In genomic region chr3:162719684-162720341, GRCh38 we compare ENCODE assay signal across 2 cellular contexts.
A peak's percentile ranks its signal among the peaks of the same experiment; 100 is the strongest.
TF ChIP-seq lines count a peak whose summit lies in the region.

No MANE protein-coding gene starts in this region.

TF ChIP-seq in HCT116, 20 proteins besides CTCF, POLR2A, EP300 and RAD21 (continued from another document):
- TF ChIP-seq, protein P1, sequence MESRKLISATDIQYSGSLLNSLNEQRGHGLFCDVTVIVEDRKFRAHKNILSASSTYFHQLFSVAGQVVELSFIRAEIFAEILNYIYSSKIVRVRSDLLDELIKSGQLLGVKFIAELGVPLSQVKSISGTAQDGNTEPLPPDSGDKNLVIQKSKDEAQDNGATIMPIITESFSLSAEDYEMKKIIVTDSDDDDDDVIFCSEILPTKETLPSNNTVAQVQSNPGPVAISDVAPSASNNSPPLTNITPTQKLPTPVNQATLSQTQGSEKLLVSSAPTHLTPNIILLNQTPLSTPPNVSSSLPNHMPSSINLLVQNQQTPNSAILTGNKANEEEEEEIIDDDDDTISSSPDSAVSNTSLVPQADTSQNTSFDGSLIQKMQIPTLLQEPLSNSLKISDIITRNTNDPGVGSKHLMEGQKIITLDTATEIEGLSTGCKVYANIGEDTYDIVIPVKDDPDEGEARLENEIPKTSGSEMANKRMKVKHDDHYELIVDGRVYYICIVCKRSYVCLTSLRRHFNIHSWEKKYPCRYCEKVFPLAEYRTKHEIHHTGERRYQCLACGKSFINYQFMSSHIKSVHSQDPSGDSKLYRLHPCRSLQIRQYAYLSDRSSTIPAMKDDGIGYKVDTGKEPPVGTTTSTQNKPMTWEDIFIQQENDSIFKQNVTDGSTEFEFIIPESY (IDR thresholded peaks at IDR 0.05; ENCODE audit: extremely low read depth, insufficient replicate concordance, low read length): no peak
- TF ChIP-seq, protein P2, sequence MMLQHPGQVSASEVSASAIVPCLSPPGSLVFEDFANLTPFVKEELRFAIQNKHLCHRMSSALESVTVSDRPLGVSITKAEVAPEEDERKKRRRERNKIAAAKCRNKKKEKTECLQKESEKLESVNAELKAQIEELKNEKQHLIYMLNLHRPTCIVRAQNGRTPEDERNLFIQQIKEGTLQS (IDR thresholded peaks at IDR 0.05): no peak
- TF ChIP-seq REST (IDR thresholded peaks at IDR 0.05; ENCODE audit: low read depth) (no peak), EZH2 (IDR thresholded peaks at IDR 0.05) (no peak), SRF (IDR thresholded peaks at IDR 0.05; ENCODE audit: low read depth) (no peak), ELF1 (IDR thresholded peaks at IDR 0.05; ENCODE audit: borderline replicate concordance, low read depth) (no peak), MAX (IDR thresholded peaks at IDR 0.05) (no peak), FOSL1 (IDR thresholded peaks at IDR 0.05; ENCODE audit: low read depth) (peak; percentile 40), ZFX (IDR thresholded peaks at IDR 0.05) (no peak), ZNF274 (IDR thresholded peaks at IDR 0.05; ENCODE audit: low read depth, low read length) (no peak), EZH2phosphoT487 (IDR thresholded peaks at IDR 0.05; ENCODE audit: borderline replicate concordance) (no peak), CEBPB (IDR thresholded peaks at IDR 0.05; ENCODE audit: low read depth) (0 out of 2 replicates have a peak, but pooled peaks have one; percentile 9)

TF ChIP-seq in SK-N-SH treated with all-trans-retinoic acid at 6 μM for 48 hours, 23 proteins besides CTCF, POLR2A, EP300 and RAD21 (continued from another document):
- TF ChIP-seq, protein P3, sequence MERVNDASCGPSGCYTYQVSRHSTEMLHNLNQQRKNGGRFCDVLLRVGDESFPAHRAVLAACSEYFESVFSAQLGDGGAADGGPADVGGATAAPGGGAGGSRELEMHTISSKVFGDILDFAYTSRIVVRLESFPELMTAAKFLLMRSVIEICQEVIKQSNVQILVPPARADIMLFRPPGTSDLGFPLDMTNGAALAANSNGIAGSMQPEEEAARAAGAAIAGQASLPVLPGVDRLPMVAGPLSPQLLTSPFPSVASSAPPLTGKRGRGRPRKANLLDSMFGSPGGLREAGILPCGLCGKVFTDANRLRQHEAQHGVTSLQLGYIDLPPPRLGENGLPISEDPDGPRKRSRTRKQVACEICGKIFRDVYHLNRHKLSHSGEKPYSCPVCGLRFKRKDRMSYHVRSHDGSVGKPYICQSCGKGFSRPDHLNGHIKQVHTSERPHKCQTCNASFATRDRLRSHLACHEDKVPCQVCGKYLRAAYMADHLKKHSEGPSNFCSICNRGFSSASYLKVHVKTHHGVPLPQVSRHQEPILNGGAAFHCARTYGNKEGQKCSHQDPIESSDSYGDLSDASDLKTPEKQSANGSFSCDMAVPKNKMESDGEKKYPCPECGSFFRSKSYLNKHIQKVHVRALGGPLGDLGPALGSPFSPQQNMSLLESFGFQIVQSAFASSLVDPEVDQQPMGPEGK (CRISPR knock-in tag; IDR thresholded peaks at IDR 0.05; ENCODE audit: borderline replicate concordance): no peak
- no peak for TF ChIP-seq ESRRG (CRISPR knock-in tag; IDR thresholded peaks at IDR 0.05)
- TF ChIP-seq BACH2 (CRISPR knock-in tag; IDR thresholded peaks at IDR 0.05; ENCODE audit: borderline replicate concordance): no peak
- no peak for TF ChIP-seq TSHZ2 (CRISPR knock-in tag; IDR thresholded peaks at IDR 0.05)
- no peak for TF ChIP-seq ZNF8 (CRISPR knock-in tag; IDR thresholded peaks at IDR 0.05)
- TF ChIP-seq ISL1 (CRISPR knock-in tag; IDR thresholded peaks at IDR 0.05): no peak
- no peak for TF ChIP-seq CREB5 (CRISPR knock-in tag; IDR thresholded peaks at IDR 0.05; ENCODE audit: low read depth)
- no peak for TF ChIP-seq ZFP3 (CRISPR knock-in tag; IDR thresholded peaks at IDR 0.05)
- no peak for TF ChIP-seq PPARA (CRISPR knock-in tag; IDR thresholded peaks at IDR 0.05; ENCODE audit: borderline replicate concordance)
- TF ChIP-seq ARNTL (CRISPR knock-in tag; IDR thresholded peaks at IDR 0.05; ENCODE audit: borderline replicate concordance, low read depth): no peak
- no peak for TF ChIP-seq GLIS3 (CRISPR knock-in tag; IDR thresholded peaks at IDR 0.05)
- TF ChIP-seq, protein P4, sequence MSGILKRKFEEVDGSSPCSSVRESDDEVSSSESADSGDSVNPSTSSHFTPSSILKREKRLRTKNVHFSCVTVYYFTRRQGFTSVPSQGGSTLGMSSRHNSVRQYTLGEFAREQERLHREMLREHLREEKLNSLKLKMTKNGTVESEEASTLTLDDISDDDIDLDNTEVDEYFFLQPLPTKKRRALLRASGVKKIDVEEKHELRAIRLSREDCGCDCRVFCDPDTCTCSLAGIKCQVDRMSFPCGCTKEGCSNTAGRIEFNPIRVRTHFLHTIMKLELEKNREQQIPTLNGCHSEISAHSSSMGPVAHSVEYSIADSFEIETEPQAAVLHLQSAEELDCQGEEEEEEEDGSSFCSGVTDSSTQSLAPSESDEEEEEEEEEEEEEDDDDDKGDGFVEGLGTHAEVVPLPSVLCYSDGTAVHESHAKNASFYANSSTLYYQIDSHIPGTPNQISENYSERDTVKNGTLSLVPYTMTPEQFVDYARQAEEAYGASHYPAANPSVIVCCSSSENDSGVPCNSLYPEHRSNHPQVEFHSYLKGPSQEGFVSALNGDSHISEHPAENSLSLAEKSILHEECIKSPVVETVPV (CRISPR knock-in tag; IDR thresholded peaks at IDR 0.05): no peak
